In genomic region chr5:150782850-150783249, GRCh38 we compare ENCODE assay signal across 9 cellular contexts. TPM values are rescaled to one million over a fixed set of nuclear protein-coding genes. Genes with fewer than 3 reads are reported as not detected.
DNase-seq lines count a peak whose midpoint lies in the region; ATAC-seq, FAIRE-seq and TF ChIP-seq lines count a peak whose summit lies in the region.
"Had no signal": no experiment of that assay in that cellular context is flagged by ENCODE, and none has a peak within 500 bp of the region (broad histone marks: within the 10 kb centered on the region; RNA-seq: fewer than 3 reads in every experiment).

No MANE protein-coding gene starts in this region.

- no peak for TF ChIP-seq RAD21 in GM12878 (IDR thresholded peaks at IDR 0.05; ENCODE audit: insufficient read depth, low read depth, low read length)

- no peak overlapping the region for H2BK15ac ChIP-seq in mesenchymal stem cell (ENCODE audit: low read depth, poor library complexity, severe bottlenecking)

- DNase-seq in heart left ventricle, result no peak
- no peak for DNase-seq in left ventricle myocardium superior
- DNase-seq in GM12878 (ENCODE audit: low read depth, low spot score), result no peak
- no peak for DNase-seq in mesenchymal stem cell
- no peak for DNase-seq in upper lobe of left lung
- DNase-seq: NCI-H524 treated with DMSO at 0.1 percent for 48 hours had no signal

- peak overlapping the region in 1 of 2 experiments; percentile 44 for H3K14ac ChIP-seq in mesenchymal stem cell (ENCODE audit: low read length in 2 of 2)

- H3K9ac ChIP-seq in GM12878 (ENCODE audit: control insufficient read depth, insufficient read depth, low read length), result peak overlapping the region; percentile 49
- peak overlapping the region; percentile 96 for H3K9ac ChIP-seq in mesenchymal stem cell (ENCODE audit: low read length)

- H2AFZ ChIP-seq in GM12878 (ENCODE audit: control insufficient read depth, low read depth, low read length) (peak overlapping the region; percentile 61; the same call in 1 of the 2 replicates), mesenchymal stem cell (ENCODE audit: low read depth, low read length) (no peak overlapping the region)

- ATAC-seq in heart left ventricle (no peak), left ventricle myocardium superior (no peak), GM12878 (no peak), upper lobe of left lung (ENCODE audit: low FRiP score in 2 of 2) (no peak), GM18868 (IDR thresholded peaks at IDR 0.05; ENCODE audit: unreplicated experiment) (no peak), HG03520 (IDR thresholded peaks at IDR 0.05; ENCODE audit: unreplicated experiment) (no peak), GM19023 (IDR thresholded peaks at IDR 0.05; ENCODE audit: unreplicated experiment) (no peak)

- TF ChIP-seq CTCF in heart left ventricle (IDR thresholded peaks at IDR 0.05) (no peak), GM12878 (IDR thresholded peaks at IDR 0.05 in 2 of 3, conservative IDR thresholded peaks at IDR 0.05 in 1 of 3; ENCODE audit: control insufficient read depth in 2 of 3, extremely low read depth in 1 of 3, insufficient read depth in 1 of 3, low read depth in 3 of 3, low read length in 3 of 3) (no peak), upper lobe of left lung (IDR thresholded peaks at IDR 0.05) (no peak)

- H2AK5ac ChIP-seq in mesenchymal stem cell (ENCODE audit: low read length, severe bottlenecking), result peak overlapping the region; percentile 70

- H3K36me3 ChIP-seq in heart left ventricle, result no peaks in the 10 kb centered on the region
- no peaks in the 10 kb centered on the region for H3K36me3 ChIP-seq in GM12878 (ENCODE audit: control insufficient read depth in 2 of 2, insufficient read depth in 2 of 2, low read length in 1 of 2)
- peaks cover 0 to 50% of the 10 kb centered on the region in 2 experiments for H3K36me3 ChIP-seq in mesenchymal stem cell (ENCODE audit: control insufficient read depth in 1 of 2, insufficient read depth in 2 of 2, low read depth in 1 of 2, low read length in 2 of 2)
- no peaks in the 10 kb centered on the region for H3K36me3 ChIP-seq in upper lobe of left lung

- TF ChIP-seq POLR2A in heart left ventricle (IDR thresholded peaks at IDR 0.05), result no peak
- TF ChIP-seq POLR2A in GM12878 (IDR thresholded peaks at IDR 0.05; ENCODE audit: low read depth, low read length), result no peak
- no peak for TF ChIP-seq POLR2A in upper lobe of left lung (IDR thresholded peaks at IDR 0.05)

- intact Hi-C loops in heart left ventricle (cut with DNase I) (loop anchor here in 2 of 10 donors (5.0 to 10.0 kb wide), 2 partner anchors 81 to 372 kb away; partner anchors contain the start of genes ANXA6 (in 1 of the 2) and RBM22 (in 1 of the 2)), left ventricle myocardium superior (cut with micrococcal nuclease) (no loop called here), GM12878 (cut with micrococcal nuclease; ENCODE audit: unreplicated experiment) (loop anchor here (5.0 to 10.0 kb wide), 3 partner anchors 298 to 472 kb away; partner anchors contain the start of genes ANXA6 and GM2A)

- H3K9me3 ChIP-seq in heart left ventricle, result peaks cover 0 to 4% (median 0%) of the 10 kb centered on the region in 12 donors
- peaks cover 4% of the 10 kb centered on the region; the same call in 2 of the 3 replicates for H3K9me3 ChIP-seq in GM12878 (replicated peaks; ENCODE audit: control insufficient read depth, insufficient read depth, low read length)
- peaks cover 3% of the 10 kb centered on the region for H3K9me3 ChIP-seq in mesenchymal stem cell (ENCODE audit: control insufficient read depth, low read length)
- no peaks in the 10 kb centered on the region for H3K9me3 ChIP-seq in upper lobe of left lung

- 13 to 24% (median 19%) methylated on average over 3 of the region's 3 CpGs for WGBS in heart left ventricle, 4 donors
- WGBS in GM12878 (ENCODE audit: insufficient coverage, insufficient replicate concordance, low lambda C conversion rate, missing lambda C conversion rate), result 95% methylated on average over 3 of the region's 3 CpGs
- WGBS in mesenchymal stem cell, result 82% methylated on average over 3 of the region's 3 CpGs
- 51 to 53% methylated on average over 3 of the region's 3 CpGs for WGBS in upper lobe of left lung, 2 donors

- H3K27me3 ChIP-seq in heart left ventricle (no peaks in the 10 kb centered on the region), GM12878 (replicated peaks in 1 of 2; ENCODE audit: control insufficient read depth in 2 of 2, insufficient read depth in 2 of 2, low read length in 1 of 2) (no peaks in the 10 kb centered on the region), mesenchymal stem cell (ENCODE audit: control insufficient read depth in 1 of 2, insufficient read depth in 1 of 2, low read length in 2 of 2) (no peaks in the 10 kb centered on the region), upper lobe of left lung (no peaks in the 10 kb centered on the region)

- H2BK5ac ChIP-seq in mesenchymal stem cell (ENCODE audit: low read depth, low read length, poor library complexity, severe bottlenecking), result no peak overlapping the region

- peak overlapping the region; percentile 71 to 74 for H3K18ac ChIP-seq in mesenchymal stem cell (ENCODE audit: low read depth in 1 of 2, low read length in 2 of 2)

- peak overlapping the region; percentile 85 to 93 for H3K4ac ChIP-seq in mesenchymal stem cell (ENCODE audit: low read depth in 1 of 2, low read length in 2 of 2)

- CTCF ChIA-PET in GM12878 (lab: Yijun Ruan, JAX), result interaction anchor here (0.6 to 2.8 kb wide), 6 partner anchors 18 to 1319 kb away, joined by 3 to 12 read pairs (median 4); partner anchors contain the start of genes IRGM and RBM22

- POLR2A ChIA-PET in GM12878 (lab: Charles Lee), result interaction anchor here (0.6 kb wide), 1 partner anchor 69 kb away, joined by 3 read pairs; no protein-coding TSS in a partner anchor

- peak overlapping the region; percentile 49 to 85 for H2BK12ac ChIP-seq in mesenchymal stem cell (ENCODE audit: low read length in 2 of 2)

- no peak overlapping the region for H3K23ac ChIP-seq in mesenchymal stem cell (ENCODE audit: low read length in 2 of 2)

- TF ChIP-seq EP300 in GM12878 (IDR thresholded peaks at IDR 0.05; ENCODE audit: borderline replicate concordance in 1 of 2, control insufficient read depth in 1 of 2, low read depth in 2 of 2, low read length in 2 of 2) (no peak), upper lobe of left lung (IDR thresholded peaks at IDR 0.05) (no peak)

- H3K79me2 ChIP-seq in GM12878 (ENCODE audit: control insufficient read depth, insufficient read depth, low read length), result peaks cover 57% of the 10 kb centered on the region

- FAIRE-seq in GM12878 (lab: Jason Lieb, UNC), result no peak

- H3K4me2 ChIP-seq in GM12878 (ENCODE audit: control insufficient read depth, insufficient read depth) (peak overlapping the region; percentile 91), mesenchymal stem cell (ENCODE audit: low read length, poor library complexity, severe bottlenecking) (no peak overlapping the region)

- H2BK120ac ChIP-seq in mesenchymal stem cell (ENCODE audit: low read depth, low read length), result peak overlapping the region; percentile 57

- H4K8ac ChIP-seq in mesenchymal stem cell (ENCODE audit: low read length), result no peak overlapping the region

- RAD21 ChIA-PET in GM12878 (lab: Charles Lee; ENCODE audit: unreplicated experiment), result interaction anchor here (1.6 kb wide), 1 partner anchor 222 kb away, joined by 3 read pairs; no protein-coding TSS in a partner anchor

- SMC1A ChIA-PET in GM12878 (lab: Charles Lee; ENCODE audit: uncharacterized antibody, unreplicated experiment), result interaction anchor here (1.0 to 1.2 kb wide), 3 partner anchors 221 to 382 kb away, joined by 3 to 4 read pairs (median 3); no protein-coding TSS in a partner anchor

- H3K4me3 ChIP-seq in heart left ventricle (peak overlapping the region in 8 of 12 donors; percentile 7 to 80 (median 16)), GM12878 (peak overlapping the region; percentile 13), mesenchymal stem cell (ENCODE audit: insufficient read depth in 1 of 2, low read depth in 1 of 2, low read length in 2 of 2) (peak overlapping the region in 1 of 2 experiments; percentile 64), upper lobe of left lung (no peak overlapping the region)

- H3K27ac ChIP-seq in heart left ventricle, result peak overlapping the region; percentile 78 to 93 (median 90)
- peak overlapping the region; percentile 78 for H3K27ac ChIP-seq in GM12878 (ENCODE audit: control insufficient read depth, insufficient read depth)
- peak overlapping the region; percentile 57 for H3K27ac ChIP-seq in mesenchymal stem cell (ENCODE audit: low read length, poor library complexity, severe bottlenecking)
- peak overlapping the region; percentile 84 to 95 (median 91) for H3K27ac ChIP-seq in upper lobe of left lung

- H4K20me1 ChIP-seq in GM12878 (ENCODE audit: control insufficient read depth, insufficient read depth), result no peaks in the 10 kb centered on the region

- in situ Hi-C loops in GM12878 (cut with MboI), result no loop called here

- H3K4me1 ChIP-seq in heart left ventricle (peaks cover 10 to 88% (median 49%) of the 10 kb centered on the region in 12 donors), GM12878 (ENCODE audit: control insufficient read depth, insufficient read depth, low read length) (peaks cover 28% of the 10 kb centered on the region), mesenchymal stem cell (ENCODE audit: control insufficient read depth, insufficient read depth, low read depth, low read length) (peaks cover 25% of the 10 kb centered on the region), upper lobe of left lung (peaks cover 37 to 57% (median 52%) of the 10 kb centered on the region in 4 donors)

- no TSS peak for BruUV-seq in GM12878 (replicated peaks; lab: Mats Ljungman, UMichigan)

- H3K79me1 ChIP-seq in mesenchymal stem cell (replicated peaks; ENCODE audit: low read length, poor library complexity, severe bottlenecking), result peaks cover 12% of the 10 kb centered on the region

- peak overlapping the region; percentile 63 for H4K91ac ChIP-seq in mesenchymal stem cell (ENCODE audit: low read length)

RNA-seq across cellular contexts. Expression of gene SMIM3, which starts 4.3 kb away (rescaled TPM):
- total RNA-seq in heart left ventricle, result 10 to 100 TPM in 7 of 9 donors, 1 to 10 TPM in 2; 7.1 to 27.3 (median 19.1) TPM
- polyA plus RNA-seq in heart left ventricle, result 10 to 100 TPM; 16.0 to 45.6 TPM
- 15.2 TPM for total RNA-seq in left ventricle myocardium superior
- 2.9 and 3.0 TPM in 2 replicates for total RNA-seq in GM12878 (2013; cell fraction: nucleolus; rRNA removed)
- total RNA-seq in GM12878 (2014; rRNA removed), result 9.9 and 11.8 TPM in 2 replicates
- total RNA-seq in GM12878 (2014; rRNA removed; fragmentation: Illumina TruSeq; extraction: Trizol), result 7.3 and 7.7 TPM in 2 replicates
- 6.9 and 8.4 TPM in 2 replicates for total RNA-seq in GM12878 (2021)
- 19.7 TPM for polyA plus RNA-seq in GM12878 (2011; ENCODE audit: low read depth)
- polyA plus RNA-seq in GM12878 (2011; rRNA removed), result 1.0 TPM in 2 replicates
- 1.3 and 1.8 TPM in 2 replicates for polyA plus RNA-seq in GM12878 (2011; cell fraction: cytosol; rRNA removed)
- polyA plus RNA-seq in GM12878 (2011; cell fraction: nucleus; rRNA removed), result 0.46 and 0.53 TPM in 2 replicates
- 13.1 and 21.5 TPM in 2 replicates for polyA plus RNA-seq in GM12878 (2012)
- polyA plus RNA-seq in GM12878 (2014; fragmentation: Illumina TruSeq; extraction: Trizol), result 6.9 and 10.7 TPM in 2 replicates
- polyA plus RNA-seq in GM12878 (2014; fragmentation: Nextera tagmentation; extraction: Ambion mirVana), result 1 to 10 TPM; 1.4 to 5.2 TPM
- polyA plus RNA-seq in GM12878 (2014; rRNA removed), result 7.7 and 8.7 TPM in 2 replicates
- 10 to 100 TPM; 11.1 to 14.3 TPM for polyA plus RNA-seq in GM12878 (2016; fragmentation: Nextera tagmentation; extraction: Ambion mirVana)
- 0.21 and 0.44 TPM in 2 replicates for polyA minus RNA-seq in GM12878 (2011; rRNA and poly(A)+ RNA removed)
- not detected in 2 replicates for polyA minus RNA-seq in GM12878 (2011; cell fraction: cytosol; rRNA and poly(A)+ RNA removed)
- 0.24 and 0.29 TPM in 2 replicates for polyA minus RNA-seq in GM12878 (2011; cell fraction: nucleus; rRNA and poly(A)+ RNA removed)
- polyA plus RNA-seq in mesenchymal stem cell (2013, experiment 1 of 2), result 106 TPM
- polyA plus RNA-seq in mesenchymal stem cell (2013, experiment 2 of 2), result 108 TPM
- total RNA-seq in upper lobe of left lung, result 10 to 100 TPM; 20.4 to 40.0 (median 21.6) TPM

RNA-seq across cellular contexts. Expression of gene DCTN4, which starts 24.0 kb away (rescaled TPM):
- total RNA-seq in heart left ventricle (10 to 100 TPM; 41.6 to 70.6 (median 50.4) TPM), left ventricle myocardium superior (43.5 TPM), GM12878 (2014; rRNA removed) (17.9 and 24.1 TPM in 2 replicates), GM12878 (2014; rRNA removed; fragmentation: Illumina TruSeq; extraction: Trizol) (20.9 and 21.3 TPM in 2 replicates), GM12878 (2021) (26.6 and 27.8 TPM in 2 replicates), upper lobe of left lung (100 to 1,000 TPM in 1 of 6 donors, 10 to 100 TPM in 5; 37.8 to 111 (median 71.4) TPM)
- polyA plus RNA-seq in heart left ventricle (10 to 100 TPM; 18.9 to 31.8 TPM), GM12878 (2011; rRNA removed) (26.2 and 30.7 TPM in 2 replicates), GM12878 (2014; fragmentation: Illumina TruSeq; extraction: Trizol) (25.1 and 29.5 TPM in 2 replicates), GM12878 (2014; fragmentation: Nextera tagmentation; extraction: Ambion mirVana) (1 to 10 TPM; 7.6 to 8.5 TPM), GM12878 (2014; rRNA removed) (14.0 and 17.5 TPM in 2 replicates), GM12878 (2016; fragmentation: Nextera tagmentation; extraction: Ambion mirVana) (10 to 100 TPM; 16.6 to 18.1 TPM)
- total RNA-seq in GM12878 (2013; cell fraction: nucleolus; rRNA removed), result 76.3 and 86.3 TPM in 2 replicates
- polyA plus RNA-seq in GM12878 (2011; ENCODE audit: low read depth), result 17.1 TPM
- 21.7 and 23.9 TPM in 2 replicates for polyA plus RNA-seq in GM12878 (2011; cell fraction: cytosol; rRNA removed)
- 31.0 and 37.4 TPM in 2 replicates for polyA plus RNA-seq in GM12878 (2011; cell fraction: nucleus; rRNA removed)
- 14.7 and 16.7 TPM in 2 replicates for polyA plus RNA-seq in GM12878 (2012)
- polyA minus RNA-seq in GM12878 (2011; rRNA and poly(A)+ RNA removed), result 33.7 and 34.8 TPM in 2 replicates
- 10.0 and 14.1 TPM in 2 replicates for polyA minus RNA-seq in GM12878 (2011; cell fraction: cytosol; rRNA and poly(A)+ RNA removed)
- 26.1 and 42.6 TPM in 2 replicates for polyA minus RNA-seq in GM12878 (2011; cell fraction: nucleus; rRNA and poly(A)+ RNA removed)
- 29.3 TPM for polyA plus RNA-seq in mesenchymal stem cell (2013, experiment 1 of 2)
- 29.6 TPM for polyA plus RNA-seq in mesenchymal stem cell (2013, experiment 2 of 2)

Comparison
In these comparisons a context has a peak if more than half of its experiments do, and no peak if none do; other contexts are left out.
1. H3K4me3 ChIP-seq: peak in heart left ventricle (8 of 12) and GM12878 (single experiment); none in upper lobe of left lung (0 of 4).
2. Peak in every context shown above with its lines, with median percentiles within 50 percentile points of each other: H3K27ac ChIP-seq.